ENCODE assay signal across 16 cellular contexts in the genomic region with DNA sequence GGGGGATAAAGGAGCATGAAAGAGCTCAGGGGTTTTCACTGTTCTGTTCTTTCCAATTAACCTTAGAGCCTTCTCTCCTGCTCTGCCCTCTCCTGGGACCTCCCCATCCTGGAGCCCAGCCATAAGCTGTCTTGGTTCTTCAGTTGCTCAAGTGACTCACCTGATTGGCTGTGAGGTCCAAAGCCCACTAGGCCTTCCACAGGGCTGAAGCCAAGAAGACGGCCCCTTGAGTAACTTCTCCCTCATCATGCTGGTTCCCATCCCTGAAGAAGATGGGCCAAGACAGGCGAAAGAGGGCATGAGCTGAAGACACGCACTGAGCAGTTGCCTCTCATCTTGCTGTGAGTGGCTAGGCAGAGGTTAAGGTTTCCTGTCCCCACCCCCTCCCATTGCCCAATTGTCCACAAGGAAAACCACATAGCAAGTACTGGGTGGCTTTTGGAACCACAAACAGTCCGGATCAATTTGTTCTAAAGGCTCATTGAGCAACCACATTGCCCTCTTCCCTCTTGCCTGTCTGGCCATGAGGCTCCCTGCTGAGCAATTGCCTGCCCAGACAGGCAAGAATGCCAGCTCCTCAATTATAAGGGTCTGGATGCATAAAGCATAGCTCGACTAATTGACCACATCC. TPM values are rescaled to one million over a fixed set of nuclear protein-coding genes. Genes with fewer than 3 reads are reported as not detected.
DNase-seq lines count a peak whose midpoint lies in the region; ATAC-seq and TF ChIP-seq lines count a peak whose summit lies in the region.
"Had no signal": no experiment of that assay in that cellular context is flagged by ENCODE, and none has a peak within 500 bp of the region (broad histone marks: within the 10 kb centered on the region; RNA-seq: fewer than 3 reads in every experiment).

No MANE protein-coding gene starts in this region.

- H3K4me3 ChIP-seq in effector memory CD4-positive, alpha-beta T cell (ENCODE audit: insufficient read depth, low read depth, low read length, poor library complexity, severe bottlenecking): no peak overlapping the region
- H3K4me3 ChIP-seq: BLaER1 had no signal

- no peak for DNase-seq in natural killer cell treated with Interleukin-12 subunit alpha and Interleukin-12 subunit beta and Interleukin-15 and Interleukin-18, amount 100 ng/mL, for 72 hours (ENCODE audit: low spot score)
- DNase-seq in natural killer cell (no peak), SK-MEL-5 (ENCODE audit: low read depth, low spot score) (peak; percentile 1), iris pigment epithelial cell (ENCODE audit: low read depth) (peak; percentile 65), KG1 (lab: John Stamatoyannopoulos, UW) (no peak), SHP77 (lab: John Stamatoyannopoulos, UW) (no peak)
- no peak for DNase-seq in effector memory CD4-positive, alpha-beta T cell
- DNase-seq: activated CD4-positive, alpha-beta T cell treated with anti-CD3 and anti-CD28 coated beads, Interleukin-2, amount 10 ng/mL, durations not matched to agents 24 days and 14 days; cortex of kidney; glutamatergic neuron; H9; posterior cingulate gyrus; stimulated activated CD4-positive, alpha-beta T cell treated with anti-CD3 and anti-CD28 coated beads, Interleukin-2, amount 100 ng/mL, for 48 hours had no signal

- no peaks in the 10 kb centered on the region for H3K36me3 Mint-ChIP-seq in natural killer cell treated with Interleukin-12 subunit alpha and Interleukin-12 subunit beta and Interleukin-15 and Interleukin-18, amount 100 ng/mL, for 72 hours
- H3K36me3 Mint-ChIP-seq in natural killer cell: no peaks in the 10 kb centered on the region

- no peaks in the 10 kb centered on the region for H3K9me3 Mint-ChIP-seq in natural killer cell treated with Interleukin-12 subunit alpha and Interleukin-12 subunit beta and Interleukin-15 and Interleukin-18, amount 100 ng/mL, for 72 hours
- no peaks in the 10 kb centered on the region for H3K9me3 Mint-ChIP-seq in natural killer cell
- H3K9me3 Mint-ChIP-seq: activated CD4-positive, alpha-beta T cell treated with anti-CD3 and anti-CD28 coated beads, Interleukin-2, amount 10 ng/mL, durations not matched to agents 24 days and 14 days had no signal

- H3K27me3 Mint-ChIP-seq in natural killer cell treated with Interleukin-12 subunit alpha and Interleukin-12 subunit beta and Interleukin-15 and Interleukin-18, amount 100 ng/mL, for 72 hours: peaks cover 30 to 51% of the 10 kb centered on the region in 2 donors
- H3K27me3 Mint-ChIP-seq in natural killer cell (ENCODE audit: low read depth in 2 of 2): peaks cover 13 to 25% of the 10 kb centered on the region in 2 donors

- intact Hi-C loops in natural killer cell (cut with micrococcal nuclease): no loop called here

- H3K27ac Mint-ChIP-seq in natural killer cell treated with Interleukin-12 subunit alpha and Interleukin-12 subunit beta and Interleukin-15 and Interleukin-18, amount 100 ng/mL, for 72 hours: no peak overlapping the region
- H3K27ac Mint-ChIP-seq in natural killer cell: no peak overlapping the region
- H3K27ac Mint-ChIP-seq: activated CD4-positive, alpha-beta T cell treated with anti-CD3 and anti-CD28 coated beads, Interleukin-2, amount 10 ng/mL, durations not matched to agents 24 days and 14 days had no signal

- H3K27me3 ChIP-seq in effector memory CD4-positive, alpha-beta T cell (replicated peaks; ENCODE audit: control insufficient read depth, insufficient read depth, low read length, poor library complexity, severe bottlenecking): no peaks in the 10 kb centered on the region
- H3K27me3 ChIP-seq: BLaER1 had no signal

- H3K27ac ChIP-seq in effector memory CD4-positive, alpha-beta T cell (ENCODE audit: insufficient read depth, low read length, poor library complexity, severe bottlenecking): no peak overlapping the region
- H3K27ac ChIP-seq: BLaER1 had no signal

- H3K4me1 Mint-ChIP-seq in natural killer cell treated with Interleukin-12 subunit alpha and Interleukin-12 subunit beta and Interleukin-15 and Interleukin-18, amount 100 ng/mL, for 72 hours (ENCODE audit: low read depth in 2 of 2): no peaks in the 10 kb centered on the region
- H3K4me1 Mint-ChIP-seq in natural killer cell: no peaks in the 10 kb centered on the region
- H3K4me1 Mint-ChIP-seq: activated CD4-positive, alpha-beta T cell treated with anti-CD3 and anti-CD28 coated beads, Interleukin-2, amount 10 ng/mL, durations not matched to agents 24 days and 14 days had no signal

- no peaks in the 10 kb centered on the region for H3K9me3 ChIP-seq in effector memory CD4-positive, alpha-beta T cell (ENCODE audit: control insufficient read depth, low read length)

- no peaks in the 10 kb centered on the region for H3K36me3 ChIP-seq in effector memory CD4-positive, alpha-beta T cell (ENCODE audit: control insufficient read depth, insufficient read depth, low read length)
- H3K36me3 ChIP-seq: BLaER1 had no signal

- TF ChIP-seq CTCF in natural killer cell (IDR thresholded peaks at IDR 0.05): no peak

- in situ Hi-C loops in SK-MEL-5 (cut with HindIII; ENCODE audit: low pct_unique_long_range_greater_than_20kb, low sequenced_read_pairs): no loop called here

- peak; percentile 66 to 74 for ATAC-seq in natural killer cell treated with Interleukin-12 subunit alpha and Interleukin-12 subunit beta and Interleukin-15 and Interleukin-18, amount 100 ng/mL, for 72 hours
- no peak for ATAC-seq in natural killer cell
- ATAC-seq in HG02642 (IDR thresholded peaks at IDR 0.05; ENCODE audit: poor library complexity, unreplicated experiment): no peak

- no peak overlapping the region for H3K4me3 Mint-ChIP-seq in natural killer cell treated with Interleukin-12 subunit alpha and Interleukin-12 subunit beta and Interleukin-15 and Interleukin-18, amount 100 ng/mL, for 72 hours
- no peak overlapping the region for H3K4me3 Mint-ChIP-seq in natural killer cell
- H3K4me3 Mint-ChIP-seq: activated CD4-positive, alpha-beta T cell treated with anti-CD3 and anti-CD28 coated beads, Interleukin-2, amount 10 ng/mL, durations not matched to agents 24 days and 14 days; H9 had no signal

- H3K4me1 ChIP-seq in effector memory CD4-positive, alpha-beta T cell (ENCODE audit: control insufficient read depth, insufficient read depth, low read length, poor library complexity, severe bottlenecking): no peaks in the 10 kb centered on the region
- H3K4me1 ChIP-seq: BLaER1 had no signal

RNA-seq across cellular contexts. Expression of gene GPAM, which starts 43.9 kb away (rescaled TPM):
- 10 to 100 TPM in 1 of 2 donors, 1 to 10 TPM in 1; 9.8 to 10.4 TPM for total RNA-seq in natural killer cell treated with Interleukin-12 subunit alpha and Interleukin-12 subunit beta and Interleukin-15 and Interleukin-18, amount 100 ng/mL, for 72 hours
- 10 to 100 TPM in 1 of 3 donors, 1 to 10 TPM in 2; 4.7 to 11.7 (median 6.1) TPM for total RNA-seq in natural killer cell
- 17.6 and 17.8 TPM in 2 replicates for total RNA-seq in SK-MEL-5 (2014; rRNA removed; shearing (Covaris generic))
- polyA plus RNA-seq in SK-MEL-5 (2015; cell fraction: cytosol; rRNA removed): 8.3 and 10.0 TPM in 2 replicates
- polyA plus RNA-seq in SK-MEL-5 (2015; cell fraction: nucleus; rRNA removed): 27.3 and 27.4 TPM in 2 replicates

RNA-seq across cellular contexts. Expression of gene TECTB, which starts 55.8 kb away (rescaled TPM):
- total RNA-seq in natural killer cell treated with Interleukin-12 subunit alpha and Interleukin-12 subunit beta and Interleukin-15 and Interleukin-18, amount 100 ng/mL, for 72 hours: not detected
- not detected for total RNA-seq in natural killer cell
- total RNA-seq in SK-MEL-5 (2014; rRNA removed; shearing (Covaris generic)): not detected in 2 replicates
- polyA plus RNA-seq in SK-MEL-5 (2015; cell fraction: cytosol; rRNA removed): not detected in 2 replicates
- not detected in 2 replicates for polyA plus RNA-seq in SK-MEL-5 (2015; cell fraction: nucleus; rRNA removed)
- total RNA-seq: activated CD4-positive, alpha-beta T cell treated with anti-CD3 and anti-CD28 coated beads, Interleukin-2, amount 10 ng/mL, durations not matched to agents 24 days and 14 days; H9; lung microvascular endothelial cell had no signal

Comparison
In these comparisons a context has a peak if more than half of its experiments do, and no peak if none do; other contexts are left out.
1. ATAC-seq: peak in natural killer cell treated with Interleukin-12 subunit alpha and Interleukin-12 subunit beta and Interleukin-15 and Interleukin-18, amount 100 ng/mL, for 72 hours (2 of 2); none in natural killer cell (0 of 3) and HG02642 (single experiment).
2. DNase-seq: peak in SK-MEL-5 (single experiment) and iris pigment epithelial cell (single experiment); none in natural killer cell treated with Interleukin-12 subunit alpha and Interleukin-12 subunit beta and Interleukin-15 and Interleukin-18, amount 100 ng/mL, for 72 hours (single experiment), natural killer cell (single experiment), effector memory CD4-positive, alpha-beta T cell (0 of 3), KG1 (single experiment) and SHP77 (0 of 2).